Comparison of ENCODE assay signal across 14 cellular contexts in genomic region chr6:91045152-91045551, GRCh38.
DNase-seq lines count a peak whose midpoint lies in the region; ATAC-seq and TF ChIP-seq lines count a peak whose summit lies in the region.
"Had no signal": no experiment of that assay in that cellular context is flagged by ENCODE, and none has a peak within 500 bp of the region (broad histone marks: within the 10 kb centered on the region; RNA-seq: fewer than 3 reads in every experiment).

No MANE protein-coding gene starts in this region.

- peak overlapping the region; percentile 34 for H3K27ac Mint-ChIP-seq in mesothelial cell of epicardium
- H3K27ac Mint-ChIP-seq: B cell; naive thymus-derived CD8-positive, alpha-beta T cell had no signal

- DNase-seq in DMS 273 treated with DMSO at 0.1 percent for 48 hours (lab: John Stamatoyannopoulos, UW): peak; percentile 10
- DNase-seq in LNCaP clone FGC (ENCODE audit: low read depth): peak; percentile 3
- DNase-seq in SJCRH30: peak; percentile 47 to 70
- DNase-seq in mesothelial cell of epicardium (ENCODE audit: low spot score in 2 of 2, unreplicated experiment in 2 of 2): no peak
- DNase-seq in activated CD4-positive, alpha-beta T cell treated with anti-CD3 and anti-CD28 coated beads for 4 hours: no peak
- DNase-seq in left lung: no peak
- DNase-seq: activated gamma-delta T cell treated with Interleukin-2 at 50 U/mL for 16 hours; amniotic stem cell; naive thymus-derived CD8-positive, alpha-beta T cell; stimulated activated CD8-positive, alpha-beta memory T cell treated with anti-CD3 and anti-CD28 coated beads, Interleukin-4, amount 100 ng/mL, for 48 hours had no signal

- peaks cover 15% of the 10 kb centered on the region for H3K4me1 Mint-ChIP-seq in mesothelial cell of epicardium
- H3K4me1 Mint-ChIP-seq: B cell; naive thymus-derived CD8-positive, alpha-beta T cell had no signal

- TF ChIP-seq CTCF in LNCaP clone FGC (IDR thresholded peaks at IDR 0.05; ENCODE audit: control insufficient read depth, extremely low read depth, insufficient read depth): no peak
- no peak for TF ChIP-seq CTCF in mesothelial cell of epicardium (IDR thresholded peaks at IDR 0.05; ENCODE audit: unreplicated experiment)
- no peak for TF ChIP-seq CTCF in left lung (IDR thresholded peaks at IDR 0.05)

- no peaks in the 10 kb centered on the region for H3K9me3 ChIP-seq in SJCRH30 (replicated peaks)
- H3K9me3 ChIP-seq in left lung: no peaks in the 10 kb centered on the region

- H3K27ac ChIP-seq in SJCRH30: peak overlapping the region; percentile 16; the same call in 1 of the 2 replicates
- no peak overlapping the region for H3K27ac ChIP-seq in left lung
- H3K27ac ChIP-seq: parathyroid adenoma, skin epidermis had no signal

- H3K36me3 ChIP-seq in SJCRH30: no peaks in the 10 kb centered on the region
- no peaks in the 10 kb centered on the region for H3K36me3 ChIP-seq in left lung

- H3K4me3 Mint-ChIP-seq in mesothelial cell of epicardium: no peak overlapping the region
- H3K4me3 Mint-ChIP-seq: B cell; naive thymus-derived CD8-positive, alpha-beta T cell had no signal

- H3K27me3 Mint-ChIP-seq in mesothelial cell of epicardium (ENCODE audit: low read depth): no peaks in the 10 kb centered on the region
- H3K27me3 Mint-ChIP-seq: B cell had no signal

- intact Hi-C loops in left lung (cut with DNase I): no loop called here

- no peaks in the 10 kb centered on the region for H3K27me3 ChIP-seq in SJCRH30
- no peaks in the 10 kb centered on the region for H3K27me3 ChIP-seq in left lung

- H3K36me3 Mint-ChIP-seq in mesothelial cell of epicardium: no peaks in the 10 kb centered on the region
- H3K36me3 Mint-ChIP-seq: naive thymus-derived CD8-positive, alpha-beta T cell had no signal

- peaks cover 11% of the 10 kb centered on the region for H3K4me1 ChIP-seq in SJCRH30
- H3K4me1 ChIP-seq in left lung: no peaks in the 10 kb centered on the region
- H3K4me1 ChIP-seq: parathyroid adenoma had no signal

- ATAC-seq in GM19351 (IDR thresholded peaks at IDR 0.05; ENCODE audit: unreplicated experiment): no peak
- no peak for ATAC-seq in left lung
- ATAC-seq: naive thymus-derived CD8-positive, alpha-beta T cell had no signal

- peaks cover 16% of the 10 kb centered on the region for H3K9me3 Mint-ChIP-seq in mesothelial cell of epicardium

- no peak overlapping the region for H3K4me3 ChIP-seq in LNCaP clone FGC (ENCODE audit: low read depth, low read length)
- no peak overlapping the region for H3K4me3 ChIP-seq in SJCRH30
- H3K4me3 ChIP-seq in left lung: no peak overlapping the region
- H3K4me3 ChIP-seq: skin epidermis had no signal

Comparison
In these comparisons a context has a peak if more than half of its experiments do, and no peak if none do; other contexts are left out.
1. DNase-seq: peak in DMS 273 treated with DMSO at 0.1 percent for 48 hours (single experiment), LNCaP clone FGC (single experiment) and SJCRH30 (2 of 2); none in mesothelial cell of epicardium (0 of 2), activated CD4-positive, alpha-beta T cell treated with anti-CD3 and anti-CD28 coated beads for 4 hours (0 of 2) and left lung (0 of 2).